Comparison of ENCODE assay signal across 9 cellular contexts in the genomic region with DNA sequence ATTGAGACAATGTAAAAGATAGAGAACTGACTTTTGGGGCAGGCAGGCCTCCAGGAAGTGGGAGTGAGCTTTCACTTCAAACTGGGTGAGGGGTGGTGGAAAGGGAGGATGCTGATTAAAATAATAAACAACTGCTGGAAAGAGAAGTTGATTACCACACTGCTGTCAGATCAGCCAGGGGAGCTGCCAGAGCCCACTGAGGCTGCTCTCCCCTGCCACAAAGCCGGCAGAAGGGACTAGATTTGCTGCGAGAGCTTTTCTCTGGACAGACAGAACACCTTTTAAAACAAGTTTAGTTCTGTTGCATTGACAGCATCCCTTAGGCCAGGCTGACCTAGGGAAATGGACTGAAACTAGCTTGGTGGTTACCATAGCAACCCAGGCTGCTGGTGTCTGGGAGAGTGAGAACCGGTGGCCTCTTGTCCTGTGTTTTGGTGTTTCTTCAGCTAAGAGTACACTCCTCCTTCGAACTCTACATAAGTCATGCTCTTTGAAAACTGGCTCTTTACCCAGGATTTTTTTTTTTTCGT.
DNase-seq lines count a peak whose midpoint lies in the region; ATAC-seq and FAIRE-seq lines count a peak whose summit lies in the region.
"Had no signal": no experiment of that assay in that cellular context is flagged by ENCODE, and none has a peak within 500 bp of the region (broad histone marks: within the 10 kb centered on the region; RNA-seq: fewer than 3 reads in every experiment).

No MANE protein-coding gene starts in this region.

- H3K27ac Mint-ChIP-seq in CD4-positive, alpha-beta memory T cell = peak overlapping the region; percentile 85 to 96 (median 93)
- H3K27ac Mint-ChIP-seq in activated CD8-positive, alpha-beta T cell treated with anti-CD3 and anti-CD28 coated beads, Interleukin-2, amount 10 ng/mL, durations not matched to agents 7 days and 5 days = peak overlapping the region; percentile 73
- peak overlapping the region; percentile 79 for H3K27ac Mint-ChIP-seq in stimulated activated naive B cell treated with anti-CD40 and anti-IgM and Interleukin-4, amounts not matched to agents 10 μg/mL and 1 μg/mL and 100 μg/mL, for 72 hours

- POLR2A ChIA-PET in CD4-positive, alpha-beta memory T cell (lab: Charles Lee; ENCODE audit: partially characterized antibody) = interaction anchor here (0.9 to 2.2 kb wide), 2 partner anchors 15 to 19 kb away, joined by 3 to 10 read pairs; no protein-coding TSS in a partner anchor
- POLR2A ChIA-PET in activated CD8-positive, alpha-beta T cell treated with anti-CD3 and anti-CD28 coated beads, Interleukin-2, amount 10 ng/mL, durations not matched to agents 7 days and 5 days (lab: Charles Lee) = interaction anchor here (0.6 kb wide), 1 partner anchor 603 kb away, joined by 3 read pairs; no protein-coding TSS in a partner anchor

- no peaks in the 10 kb centered on the region for H3K9me3 Mint-ChIP-seq in CD4-positive, alpha-beta memory T cell
- H3K9me3 Mint-ChIP-seq in activated CD8-positive, alpha-beta T cell treated with anti-CD3 and anti-CD28 coated beads, Interleukin-2, amount 10 ng/mL, durations not matched to agents 7 days and 5 days (ENCODE audit: insufficient read depth) = no peaks in the 10 kb centered on the region
- peaks cover 0 to 2% of the 10 kb centered on the region in 2 donors for H3K9me3 Mint-ChIP-seq in stimulated activated naive B cell treated with anti-CD40 and anti-IgM and Interleukin-4, amounts not matched to agents 10 μg/mL and 1 μg/mL and 100 μg/mL, for 72 hours

- peak; percentile 92 for FAIRE-seq in GM19239 (lab: Jason Lieb, UNC)

- H3K9ac ChIP-seq in iPS-15b (ENCODE audit: low read depth, low read length) = no peak overlapping the region

- peaks cover 55 to 84% (median 68%) of the 10 kb centered on the region in 4 donors for H3K4me1 Mint-ChIP-seq in CD4-positive, alpha-beta memory T cell
- H3K4me1 Mint-ChIP-seq in activated CD8-positive, alpha-beta T cell treated with anti-CD3 and anti-CD28 coated beads, Interleukin-2, amount 10 ng/mL, durations not matched to agents 7 days and 5 days (ENCODE audit: low read depth) = peaks cover 26% of the 10 kb centered on the region
- H3K4me1 Mint-ChIP-seq in stimulated activated naive B cell treated with anti-CD40 and anti-IgM and Interleukin-4, amounts not matched to agents 10 μg/mL and 1 μg/mL and 100 μg/mL, for 72 hours = peaks cover 46 to 71% of the 10 kb centered on the region in 2 donors

- H3K27me3 Mint-ChIP-seq in CD4-positive, alpha-beta memory T cell = no peaks in the 10 kb centered on the region
- H3K27me3 Mint-ChIP-seq in activated CD8-positive, alpha-beta T cell treated with anti-CD3 and anti-CD28 coated beads, Interleukin-2, amount 10 ng/mL, durations not matched to agents 7 days and 5 days (ENCODE audit: low read depth) = no peaks in the 10 kb centered on the region
- no peaks in the 10 kb centered on the region for H3K27me3 Mint-ChIP-seq in stimulated activated naive B cell treated with anti-CD40 and anti-IgM and Interleukin-4, amounts not matched to agents 10 μg/mL and 1 μg/mL and 100 μg/mL, for 72 hours

- CTCF ChIA-PET in CD4-positive, alpha-beta memory T cell (lab: Charles Lee; ENCODE audit: partially characterized antibody) = interaction anchor here (0.9 to 1.3 kb wide), 3 partner anchors 10 to 12 kb away, joined by 3 to 4 read pairs (median 3); no protein-coding TSS in a partner anchor
- CTCF ChIA-PET in activated CD8-positive, alpha-beta T cell treated with anti-CD3 and anti-CD28 coated beads, Interleukin-2, amount 10 ng/mL, durations not matched to agents 7 days and 5 days (lab: Charles Lee) = no interaction called here

- H3K4me3 ChIP-seq in CD4-positive, alpha-beta memory T cell (ENCODE audit: low read length in 2 of 2) = no peak overlapping the region
- peak overlapping the region; percentile 42 for H3K4me3 ChIP-seq in iPS-15b (ENCODE audit: low read depth, low read length)

- peaks cover 69% of the 10 kb centered on the region for H3K4me1 ChIP-seq in CD4-positive, alpha-beta memory T cell (ENCODE audit: insufficient read depth, low read length)
- peaks cover 57% of the 10 kb centered on the region for H3K4me1 ChIP-seq in iPS-15b (ENCODE audit: control insufficient read depth, insufficient read depth, low read length)

- DNase-seq in CD4-positive, alpha-beta memory T cell = peak in 4 of 5 donors; percentile 13 to 27 (median 24)
- DNase-seq in GM19239 (ENCODE audit: insufficient read length, low spot score) = peak; percentile 10
- peak; percentile 26 for DNase-seq in activated CD8-positive, alpha-beta T cell treated with anti-CD3 and anti-CD28 coated beads, Interleukin-2, amount 10 ng/mL, durations not matched to agents 7 days and 5 days
- peak; percentile 15 for DNase-seq in stimulated activated naive B cell treated with anti-CD40 and anti-IgM and Interleukin-4, amounts not matched to agents 10 μg/mL and 1 μg/mL and 100 μg/mL, for 72 hours
- no peak for DNase-seq in GM03348 (ENCODE audit: low spot score)

- no peaks in the 10 kb centered on the region for H3K27me3 ChIP-seq in CD4-positive, alpha-beta memory T cell (ENCODE audit: insufficient read depth, low read length)
- H3K27me3 ChIP-seq in iPS-15b (ENCODE audit: control insufficient read depth, insufficient read depth, low read length) = peaks cover 10% of the 10 kb centered on the region
- H3K27me3 ChIP-seq: heart left ventricle had no signal

- no peaks in the 10 kb centered on the region for H3K9me3 ChIP-seq in CD4-positive, alpha-beta memory T cell (ENCODE audit: control insufficient read depth in 1 of 2, low read length in 2 of 2)
- H3K9me3 ChIP-seq in iPS-15b (ENCODE audit: control insufficient read depth, insufficient read depth, low read length) = no peaks in the 10 kb centered on the region
- H3K9me3 ChIP-seq: heart left ventricle had no signal

- peak overlapping the region; percentile 18 for H3K27ac ChIP-seq in CD4-positive, alpha-beta memory T cell (ENCODE audit: low read depth, low read length)

- peaks cover 6 to 7% of the 10 kb centered on the region in 2 donors for H3K36me3 Mint-ChIP-seq in CD4-positive, alpha-beta memory T cell
- H3K36me3 Mint-ChIP-seq in activated CD8-positive, alpha-beta T cell treated with anti-CD3 and anti-CD28 coated beads, Interleukin-2, amount 10 ng/mL, durations not matched to agents 7 days and 5 days (ENCODE audit: low read depth) = peaks cover 11% of the 10 kb centered on the region
- peaks cover 3% of the 10 kb centered on the region in 2 donors for H3K36me3 Mint-ChIP-seq in stimulated activated naive B cell treated with anti-CD40 and anti-IgM and Interleukin-4, amounts not matched to agents 10 μg/mL and 1 μg/mL and 100 μg/mL, for 72 hours

- intact Hi-C loops in CD4-positive, alpha-beta memory T cell (cut with micrococcal nuclease) = no loop called here

- H3K4me3 Mint-ChIP-seq in CD4-positive, alpha-beta memory T cell = peak overlapping the region; percentile 57 to 83 (median 68)
- H3K4me3 Mint-ChIP-seq in activated CD8-positive, alpha-beta T cell treated with anti-CD3 and anti-CD28 coated beads, Interleukin-2, amount 10 ng/mL, durations not matched to agents 7 days and 5 days = no peak overlapping the region
- peak overlapping the region; percentile 69 to 76 for H3K4me3 Mint-ChIP-seq in stimulated activated naive B cell treated with anti-CD40 and anti-IgM and Interleukin-4, amounts not matched to agents 10 μg/mL and 1 μg/mL and 100 μg/mL, for 72 hours

- H3K36me3 ChIP-seq in CD4-positive, alpha-beta memory T cell (ENCODE audit: insufficient read depth, low read length) = no peaks in the 10 kb centered on the region
- no peaks in the 10 kb centered on the region for H3K36me3 ChIP-seq in iPS-15b (ENCODE audit: control insufficient read depth, insufficient read depth, low read length)
- H3K36me3 ChIP-seq: heart left ventricle had no signal

- ATAC-seq in HG03520 (IDR thresholded peaks at IDR 0.05; ENCODE audit: unreplicated experiment) (peak; percentile 60), HG03565 (IDR thresholded peaks at IDR 0.05; ENCODE audit: unreplicated experiment) (no peak)
- peak; percentile 71 for ATAC-seq in activated CD8-positive, alpha-beta T cell treated with anti-CD3 and anti-CD28 coated beads, Interleukin-2, amount 10 ng/mL, durations not matched to agents 7 days and 5 days
- ATAC-seq in stimulated activated naive B cell treated with anti-CD40 and anti-IgM and Interleukin-4, amounts not matched to agents 10 μg/mL and 1 μg/mL and 100 μg/mL, for 72 hours (replicated peaks) = peak; percentile 62 to 69
